In genomic region chr14:75459099-75459741, GRCh38 we compare ENCODE assay signal across 10 cellular contexts. TPM values are rescaled to one million over a fixed set of nuclear protein-coding genes. Genes with fewer than 3 reads are reported as not detected.
A peak's percentile ranks its signal among the peaks of the same experiment; 100 is the strongest.
DNase-seq lines count a peak whose midpoint lies in the region; ATAC-seq and TF ChIP-seq lines count a peak whose summit lies in the region.
"Had no signal": no experiment of that assay in that cellular context is flagged by ENCODE, and none has a peak within 500 bp of the region (broad histone marks: within the 10 kb centered on the region; RNA-seq: fewer than 3 reads in every experiment).

No MANE protein-coding gene starts in this region.

- peaks cover 17% of the 10 kb centered on the region for H3K79me1 ChIP-seq in mesenchymal stem cell (replicated peaks; ENCODE audit: low read length, poor library complexity, severe bottlenecking)

- peak; percentile 14 for DNase-seq in Calu3
- DNase-seq in NCI-H2196 treated with DMSO at 0.1 percent for 48 hours (lab: John Stamatoyannopoulos, UW; ENCODE audit: unreplicated experiment) = peak; percentile 71
- peak; percentile 42 for DNase-seq in globus pallidus (ENCODE audit: low spot score)
- DNase-seq in neural progenitor cell (ENCODE audit: low spot score) = no peak
- no peak for DNase-seq in 8988T
- DNase-seq in mesenchymal stem cell = no peak
- DNase-seq: SW 1271 had no signal

- H3K27me3 ChIP-seq in neural progenitor cell = no peaks in the 10 kb centered on the region
- H3K27me3 ChIP-seq in mesenchymal stem cell (ENCODE audit: control insufficient read depth in 1 of 2, insufficient read depth in 1 of 2, low read length in 2 of 2) = no peaks in the 10 kb centered on the region

- H3K36me3 ChIP-seq in neural progenitor cell (no peaks in the 10 kb centered on the region), mesenchymal stem cell (ENCODE audit: control insufficient read depth in 1 of 2, insufficient read depth in 2 of 2, low read depth in 1 of 2, low read length in 2 of 2) (peaks cover 21 to 40% of the 10 kb centered on the region in 2 experiments)

- peaks cover 18% of the 10 kb centered on the region for H3K4me1 ChIP-seq in neural progenitor cell
- peaks cover 36% of the 10 kb centered on the region for H3K4me1 ChIP-seq in mesenchymal stem cell (ENCODE audit: control insufficient read depth, insufficient read depth, low read depth, low read length)

- no peaks in the 10 kb centered on the region for H3K9me3 ChIP-seq in neural progenitor cell (ENCODE audit: low read depth)
- H3K9me3 ChIP-seq in mesenchymal stem cell (ENCODE audit: control insufficient read depth, low read length) = no peaks in the 10 kb centered on the region

- H3K36me3 Mint-ChIP-seq in Calu3 (ENCODE audit: insufficient read depth, unreplicated experiment) (peaks cover 10% of the 10 kb centered on the region), neural progenitor cell (no peaks in the 10 kb centered on the region)
- H3K36me3 Mint-ChIP-seq: activated naive CD8-positive, alpha-beta T cell had no signal

- no peak overlapping the region for H2BK120ac ChIP-seq in mesenchymal stem cell (ENCODE audit: low read depth, low read length)

- no peaks in the 10 kb centered on the region for H3F3A ChIP-seq in neural progenitor cell (ENCODE audit: low read depth)

- BruUV-seq in Calu3 (replicated peaks; lab: Mats Ljungman, UMichigan) = no TSS peak

- H2BK12ac ChIP-seq in mesenchymal stem cell (ENCODE audit: low read length in 2 of 2) = no peak overlapping the region

- peaks cover 2% of the 10 kb centered on the region for H3K79me2 ChIP-seq in neural progenitor cell (ENCODE audit: low read depth)

- no peak overlapping the region for H2BK15ac ChIP-seq in mesenchymal stem cell (ENCODE audit: low read depth, poor library complexity, severe bottlenecking)

- H3K9me3 Mint-ChIP-seq in Calu3 (ENCODE audit: low read depth, unreplicated experiment) (no peaks in the 10 kb centered on the region), neural progenitor cell (no peaks in the 10 kb centered on the region)

- peaks cover 19% of the 10 kb centered on the region for H3K4me1 Mint-ChIP-seq in Calu3 (ENCODE audit: low read depth, unreplicated experiment)
- H3K4me1 Mint-ChIP-seq in neural progenitor cell = peaks cover 34% of the 10 kb centered on the region

- no peak overlapping the region for H3K4ac ChIP-seq in mesenchymal stem cell (ENCODE audit: low read depth in 1 of 2, low read length in 2 of 2)

- no peak overlapping the region for H2AK5ac ChIP-seq in mesenchymal stem cell (ENCODE audit: low read length, severe bottlenecking)

- 97% methylated on average over 12 of the region's 12 CpGs for WGBS in mesenchymal stem cell

- H3K18ac ChIP-seq in mesenchymal stem cell (ENCODE audit: low read depth in 1 of 2, low read length in 2 of 2) = no peak overlapping the region

- H4K8ac ChIP-seq in mesenchymal stem cell (ENCODE audit: low read length) = no peak overlapping the region

- no peak overlapping the region for H4K91ac ChIP-seq in mesenchymal stem cell (ENCODE audit: low read length)

- peak overlapping the region in 1 of 2 experiments; percentile 11 for H3K23ac ChIP-seq in mesenchymal stem cell (ENCODE audit: low read length in 2 of 2)

- H3K27me3 Mint-ChIP-seq in Calu3 (ENCODE audit: unreplicated experiment) (no peaks in the 10 kb centered on the region), neural progenitor cell (ENCODE audit: insufficient read depth, low read depth) (peaks cover 2% of the 10 kb centered on the region)
- H3K27me3 Mint-ChIP-seq: activated naive CD8-positive, alpha-beta T cell had no signal

- H4K20me1 ChIP-seq in neural progenitor cell (ENCODE audit: low read depth) = no peaks in the 10 kb centered on the region

- H3K4me2 ChIP-seq in neural progenitor cell = no peak overlapping the region
- H3K4me2 ChIP-seq in mesenchymal stem cell (ENCODE audit: low read length, poor library complexity, severe bottlenecking) = no peak overlapping the region

- no peak overlapping the region for H2BK5ac ChIP-seq in mesenchymal stem cell (ENCODE audit: low read depth, low read length, poor library complexity, severe bottlenecking)

- H3K4me3 ChIP-seq in neural progenitor cell (no peak overlapping the region), mesenchymal stem cell (ENCODE audit: insufficient read depth in 1 of 2, low read depth in 1 of 2, low read length in 2 of 2) (no peak overlapping the region)

- H3K27ac Mint-ChIP-seq in Calu3 (ENCODE audit: unreplicated experiment) (no peak overlapping the region), neural progenitor cell (peak overlapping the region; percentile 52)
- H3K27ac Mint-ChIP-seq: activated naive CD8-positive, alpha-beta T cell had no signal

- no peak overlapping the region for H3K14ac ChIP-seq in mesenchymal stem cell (ENCODE audit: low read length in 2 of 2)

- H3K9ac ChIP-seq in neural progenitor cell (no peak overlapping the region), mesenchymal stem cell (ENCODE audit: low read length) (no peak overlapping the region)

- TF ChIP-seq CTCF in Calu3 (IDR thresholded peaks at IDR 0.05; ENCODE audit: unreplicated experiment) (no peak), neural progenitor cell (IDR thresholded peaks at IDR 0.05) (no peak)

- intact Hi-C loops in Calu3 (cut with micrococcal nuclease; ENCODE audit: unreplicated experiment) = no loop called here

- no peak overlapping the region for H3K27ac ChIP-seq in neural progenitor cell
- no peak overlapping the region for H3K27ac ChIP-seq in mesenchymal stem cell (ENCODE audit: low read length, poor library complexity, severe bottlenecking)

- no peak overlapping the region for H3K4me3 Mint-ChIP-seq in Calu3 (ENCODE audit: low read depth, unreplicated experiment)
- no peak overlapping the region for H3K4me3 Mint-ChIP-seq in neural progenitor cell
- H3K4me3 Mint-ChIP-seq: activated naive CD8-positive, alpha-beta T cell had no signal

- CTCF ChIA-PET in Calu3 (lab: Charles Lee) = interaction anchor here (1.1 kb wide), 1 partner anchor 102 kb away, joined by 3 read pairs; no protein-coding TSS in a partner anchor

- H2AFZ ChIP-seq in neural progenitor cell (replicated peaks) (no peak overlapping the region), mesenchymal stem cell (ENCODE audit: low read depth, low read length) (no peak overlapping the region)

- ATAC-seq in HG02970 (IDR thresholded peaks at IDR 0.05; ENCODE audit: low FRiP score, unreplicated experiment) (no peak), HG02870 (IDR thresholded peaks at IDR 0.05; ENCODE audit: unreplicated experiment) (no peak)

RNA-seq across cellular contexts. Expression of gene JDP2, which starts 31.4 kb away (rescaled TPM):
- 18.8 and 24.1 TPM in 2 replicates for total RNA-seq in Calu3 (2022)
- total RNA-seq in neural progenitor cell (ENCODE audit: low replicate concordance) = 2.5 and 8.4 TPM in 2 replicates
- 63.4 TPM for polyA plus RNA-seq in mesenchymal stem cell (2013, experiment 1 of 2)
- 61.6 TPM for polyA plus RNA-seq in mesenchymal stem cell (2013, experiment 2 of 2)

Comparison
In these comparisons a context has a peak if more than half of its experiments do, and no peak if none do; other contexts are left out.
1. DNase-seq: peak in Calu3 (single experiment), NCI-H2196 treated with DMSO at 0.1 percent for 48 hours (single experiment) and globus pallidus (single experiment); none in neural progenitor cell (single experiment), 8988T (single experiment) and mesenchymal stem cell (single experiment).